Comparison of ENCODE assay signal across 8 cellular contexts in the genomic region with DNA sequence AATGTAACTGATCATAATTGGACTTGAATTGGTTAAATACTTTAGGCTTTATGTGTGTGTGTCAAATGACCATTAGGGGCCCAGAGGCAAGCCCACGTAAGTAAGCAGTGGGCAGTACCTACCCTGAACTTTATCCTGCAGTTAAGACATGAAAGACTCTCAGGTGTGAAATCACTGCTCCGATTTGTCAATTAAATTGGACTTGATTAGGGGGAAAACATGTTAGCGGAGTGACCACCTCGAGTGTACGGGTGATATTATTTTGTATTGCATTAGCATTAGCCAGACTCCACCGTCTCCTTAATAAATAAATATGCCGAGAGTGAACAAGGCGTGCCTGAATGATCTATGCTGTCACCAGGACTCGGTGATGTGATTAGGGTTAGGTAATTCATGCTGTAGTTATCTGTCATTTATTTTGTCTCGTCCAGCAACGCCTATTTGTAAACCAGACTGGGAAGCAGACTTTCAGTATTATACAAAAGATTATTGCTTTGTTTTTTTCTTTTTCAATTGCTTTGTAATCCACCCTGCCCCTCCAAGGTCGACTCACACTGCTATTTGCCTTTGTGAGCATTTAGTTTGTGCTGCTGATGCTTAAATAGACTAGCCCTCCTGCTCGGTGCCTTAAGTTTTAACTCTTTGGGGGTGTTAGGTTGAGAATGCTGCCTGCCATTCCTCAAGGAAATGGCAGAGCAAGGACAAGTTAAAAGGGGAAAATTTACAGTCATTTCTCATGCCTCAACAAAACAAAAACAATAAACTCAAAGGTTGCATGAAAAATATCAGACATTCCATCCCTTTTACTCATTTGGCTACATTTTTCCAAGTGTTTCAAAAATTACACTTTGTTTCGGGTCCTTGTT. TPM values are rescaled to one million over a fixed set of nuclear protein-coding genes. Genes with fewer than 3 reads are reported as not detected.
DNase-seq lines count a peak whose midpoint lies in the region; ATAC-seq, FAIRE-seq and TF ChIP-seq lines count a peak whose summit lies in the region.

No MANE protein-coding gene starts in this region.

- no peak overlapping the region for H3K27ac Mint-ChIP-seq in effector memory CD8-positive, alpha-beta T cell

- H3K9me3 Mint-ChIP-seq in effector memory CD8-positive, alpha-beta T cell = no peaks in the 10 kb centered on the region

- no peaks in the 10 kb centered on the region for H3K4me1 ChIP-seq in mucosa of rectum (ENCODE audit: control insufficient read depth in 2 of 2, insufficient read depth in 2 of 2, low read length in 2 of 2)

- H3K4me3 ChIP-seq in bronchial epithelial cell (ENCODE audit: low read depth, low read length) (peak overlapping the region; percentile 60), mucosa of rectum (ENCODE audit: low read length in 2 of 2) (peak overlapping the region; percentile 72 to 75)

- H3K9ac ChIP-seq in mucosa of rectum (ENCODE audit: low read depth in 1 of 2, low read length in 2 of 2) = peak overlapping the region; percentile 68 to 71

- peak; percentile 11 for DNase-seq in AG08395 (ENCODE audit: low spot score)
- peak; percentile 61 for DNase-seq in bronchial epithelial cell (ENCODE audit: low read depth)
- no peak for DNase-seq in posterior vena cava (ENCODE audit: low spot score)
- no peak for DNase-seq in NCI-H82 treated with DMSO at 0.1 percent for 48 hours (lab: John Stamatoyannopoulos, UW; ENCODE audit: unreplicated experiment)
- no peak for DNase-seq in posterior cingulate gyrus
- no peak for DNase-seq in effector memory CD8-positive, alpha-beta T cell

- peaks cover 10 to 12% of the 10 kb centered on the region in 2 donors for H3K4me1 Mint-ChIP-seq in effector memory CD8-positive, alpha-beta T cell (ENCODE audit: low read depth in 2 of 2)

- H3K36me3 Mint-ChIP-seq in effector memory CD8-positive, alpha-beta T cell (ENCODE audit: insufficient read depth) = peaks cover 4% of the 10 kb centered on the region

- peak overlapping the region; percentile 67 to 78 for H3K27ac ChIP-seq in mucosa of rectum (ENCODE audit: low read depth in 2 of 2, low read length in 2 of 2)

- no peaks in the 10 kb centered on the region for H3K27me3 ChIP-seq in bronchial epithelial cell (ENCODE audit: control insufficient read depth, insufficient read depth, low read length)
- H3K27me3 ChIP-seq in mucosa of rectum (ENCODE audit: control insufficient read depth in 2 of 2, insufficient read depth in 2 of 2, low read length in 2 of 2) = no peaks in the 10 kb centered on the region

- no peak for TF ChIP-seq CTCF in bronchial epithelial cell (IDR thresholded peaks at IDR 0.05; ENCODE audit: insufficient read depth, low read length, severe bottlenecking)

- H3K9me3 ChIP-seq in mucosa of rectum (ENCODE audit: control insufficient read depth in 2 of 2, low read length in 2 of 2) = no peaks in the 10 kb centered on the region

- H3K36me3 ChIP-seq in bronchial epithelial cell (ENCODE audit: control insufficient read depth, insufficient read depth, low read length) (no peaks in the 10 kb centered on the region), mucosa of rectum (ENCODE audit: control insufficient read depth in 2 of 2, insufficient read depth in 2 of 2, low read length in 2 of 2) (no peaks in the 10 kb centered on the region)

- H3K27me3 Mint-ChIP-seq in effector memory CD8-positive, alpha-beta T cell = no peaks in the 10 kb centered on the region

- peak; percentile 0 for ATAC-seq in HG02623 (IDR thresholded peaks at IDR 0.05; ENCODE audit: unreplicated experiment)
- no peak for ATAC-seq in effector memory CD8-positive, alpha-beta T cell (replicated peaks)

- intact Hi-C loops in posterior vena cava (cut with DNase I) (loop anchor here in 1 of 2 donors (10.0 kb wide), 1 partner anchor 152 kb away; no protein-coding TSS in a partner anchor), posterior cingulate gyrus (cut with DNase I) (loop anchor here (5.0 to 10.0 kb wide), 2 partner anchors 365 to 472 kb away; no protein-coding TSS in a partner anchor)

- no peak for FAIRE-seq in bronchial epithelial cell (lab: Jason Lieb, UNC)

- peak overlapping the region in 1 of 2 donors; percentile 82 for H3K4me3 Mint-ChIP-seq in effector memory CD8-positive, alpha-beta T cell

RNA-seq across cellular contexts. Expression of a gene that starts 1.8 kb away (rescaled TPM):
- total RNA-seq in bronchial epithelial cell (3.4 and 5.9 TPM in 2 replicates), posterior vena cava (100 to 1,000 TPM in 1 of 2 donors, 10 to 100 TPM in 1; 87.1 to 109 TPM)

Comparison
In these comparisons a context has a peak if more than half of its experiments do, and no peak if none do; other contexts are left out.
1. DNase-seq: peak in AG08395 (single experiment) and bronchial epithelial cell (single experiment); none in posterior vena cava (single experiment), NCI-H82 treated with DMSO at 0.1 percent for 48 hours (single experiment), posterior cingulate gyrus (0 of 10) and effector memory CD8-positive, alpha-beta T cell (0 of 3).
2. RNA of a gene that starts 1.8 kb away (total RNA-seq): 87.1 to 109 TPM in posterior vena cava; 3.4 to 5.9 TPM in bronchial epithelial cell; every median in the first group is over 10 times any median in the second.